18 cellular contexts compared by ENCODE assay signal in genomic region chr6:153328194-153328593, GRCh38.
"Had no signal": no experiment of that assay in that cellular context is flagged by ENCODE, and none has a peak within 500 bp of the region (broad histone marks: within the 10 kb centered on the region; RNA-seq: fewer than 3 reads in every experiment).

No MANE protein-coding gene starts in this region.

- H3K4me1 ChIP-seq: neural progenitor cell, prostate gland, upper lobe of right lung had no signal

- H3K4me3 ChIP-seq: neural progenitor cell, prostate gland, skin epidermis, upper lobe of right lung had no signal

- H3K27me3 ChIP-seq: neural progenitor cell, upper lobe of right lung had no signal

- DNase-seq: activated CD4-positive, alpha-beta T cell treated with anti-CD3 and anti-CD28 coated beads for 1 hour; activated CD4-positive, alpha-beta T cell treated with anti-CD3 and anti-CD28 coated beads, Interleukin-2, amount 50 U/mL, for 4 hours; caudate nucleus; effector memory CD8-positive, alpha-beta T cell; kidney glomerular epithelial cell; left ventricle myocardium superior; naive thymus-derived CD4-positive, alpha-beta T cell; right cardiac atrium; stimulated activated CD4-positive, alpha-beta T cell treated with anti-CD3 and anti-CD28 coated beads, Interleukin-15, amount 100 ng/mL, for 24 hours; stimulated activated CD4-positive, alpha-beta T cell treated with anti-CD3 and anti-CD28 coated beads, Interleukin-2, amount 100 ng/mL, for 48 hours; stimulated activated naive CD8-positive, alpha-beta T cell treated with anti-CD3 and anti-CD28 coated beads, Interleukin-15, amount 100 ng/mL, for 72 hours; upper lobe of right lung; WERI-Rb-1 had no signal

- ATAC-seq: effector memory CD8-positive, alpha-beta T cell; left ventricle myocardium superior; naive thymus-derived CD4-positive, alpha-beta T cell; right cardiac atrium; stimulated activated naive CD8-positive, alpha-beta T cell treated with anti-CD3 and anti-CD28 coated beads, Interleukin-15, amount 100 ng/mL, for 72 hours; upper lobe of right lung had no signal

- H3K9me3 ChIP-seq: prostate gland, upper lobe of right lung had no signal

- H3K4me3 Mint-ChIP-seq: activated naive CD8-positive, alpha-beta T cell; effector memory CD8-positive, alpha-beta T cell; memory B cell; naive thymus-derived CD4-positive, alpha-beta T cell; neural progenitor cell; stimulated activated naive CD8-positive, alpha-beta T cell treated with anti-CD3 and anti-CD28 coated beads, Interleukin-15, amount 100 ng/mL, for 72 hours had no signal

- H3K4me1 Mint-ChIP-seq: memory B cell; naive thymus-derived CD4-positive, alpha-beta T cell; neural progenitor cell; stimulated activated naive CD8-positive, alpha-beta T cell treated with anti-CD3 and anti-CD28 coated beads, Interleukin-15, amount 100 ng/mL, for 72 hours had no signal

- H3K9ac ChIP-seq: neural progenitor cell had no signal

- H3K4me2 ChIP-seq: neural progenitor cell had no signal

- H3K27ac ChIP-seq: neural progenitor cell, prostate gland, skin epidermis, upper lobe of right lung, WERI-Rb-1 had no signal

- H3K36me3 Mint-ChIP-seq: activated naive CD8-positive, alpha-beta T cell; memory B cell; naive thymus-derived CD4-positive, alpha-beta T cell; neural progenitor cell had no signal

- H3K27me3 Mint-ChIP-seq: activated naive CD8-positive, alpha-beta T cell; effector memory CD8-positive, alpha-beta T cell; memory B cell; naive thymus-derived CD4-positive, alpha-beta T cell; stimulated activated naive CD8-positive, alpha-beta T cell treated with anti-CD3 and anti-CD28 coated beads, Interleukin-15, amount 100 ng/mL, for 72 hours had no signal

- H3K36me3 ChIP-seq: neural progenitor cell, prostate gland, upper lobe of right lung, WERI-Rb-1 had no signal

- H3K27ac Mint-ChIP-seq: activated naive CD8-positive, alpha-beta T cell; effector memory CD8-positive, alpha-beta T cell; memory B cell; naive thymus-derived CD4-positive, alpha-beta T cell; neural progenitor cell; stimulated activated naive CD8-positive, alpha-beta T cell treated with anti-CD3 and anti-CD28 coated beads, Interleukin-15, amount 100 ng/mL, for 72 hours had no signal

- H3K9me3 Mint-ChIP-seq: neural progenitor cell had no signal

- H2AFZ ChIP-seq: neural progenitor cell had no signal
